20 cellular contexts compared by ENCODE assay signal in genomic region chr18:25672490-25672889, GRCh38.
DNase-seq lines count a peak whose midpoint lies in the region; ATAC-seq, FAIRE-seq and TF ChIP-seq lines count a peak whose summit lies in the region.
"Had no signal": no experiment of that assay in that cellular context is flagged by ENCODE, and none has a peak within 500 bp of the region (broad histone marks: within the 10 kb centered on the region; RNA-seq: fewer than 3 reads in every experiment).

No MANE protein-coding gene starts in this region.

- H3K4me2 ChIP-seq in Karpas-422 (ENCODE audit: low read depth, low read length, poor library complexity, severe bottlenecking) (no peak overlapping the region), GM12878 (ENCODE audit: control insufficient read depth, insufficient read depth) (no peak overlapping the region), keratinocyte (ENCODE audit: control insufficient read depth, extremely low read depth, insufficient read depth, low read depth, low read length) (no peak overlapping the region)
- H3K4me2 ChIP-seq: BLaER1 treated with 17β-estradiol and CSF1 and Interleukin-3, amounts not matched to agents 10 nM and 100 nM had no signal

- no peaks in the 10 kb centered on the region for H3K9me2 ChIP-seq in Karpas-422 (replicated peaks; ENCODE audit: insufficient read depth, low read length)

- no peaks in the 10 kb centered on the region for H3K4me1 ChIP-seq in Karpas-422 (ENCODE audit: low read length)
- no peaks in the 10 kb centered on the region for H3K4me1 ChIP-seq in GM12878 (ENCODE audit: control insufficient read depth, insufficient read depth, low read length)
- no peaks in the 10 kb centered on the region for H3K4me1 ChIP-seq in keratinocyte (ENCODE audit: control insufficient read depth, extremely low read depth, insufficient read depth, low read length)
- H3K4me1 ChIP-seq: BLaER1 treated with 17β-estradiol and CSF1 and Interleukin-3, amounts not matched to agents 10 nM and 100 nM; right lobe of liver had no signal

- H3K27ac ChIP-seq in Karpas-422 (ENCODE audit: low read length) (no peak overlapping the region), GM12878 (ENCODE audit: control insufficient read depth, insufficient read depth) (no peak overlapping the region), keratinocyte (ENCODE audit: control insufficient read depth, insufficient read depth, low read length) (no peak overlapping the region)
- H3K27ac ChIP-seq: BLaER1 treated with 17β-estradiol and CSF1 and Interleukin-3, amounts not matched to agents 10 nM and 100 nM; neutrophil; right lobe of liver; thoracic aorta had no signal

- H3K9ac ChIP-seq in Karpas-422 (ENCODE audit: low read length) (no peak overlapping the region), GM12878 (ENCODE audit: control insufficient read depth, insufficient read depth, low read length) (no peak overlapping the region), keratinocyte (ENCODE audit: control insufficient read depth, extremely low read depth, insufficient read depth, low read length) (no peak overlapping the region)
- H3K9ac ChIP-seq: BLaER1 treated with 17β-estradiol and CSF1 and Interleukin-3, amounts not matched to agents 10 nM and 100 nM had no signal

- FAIRE-seq in GM12878 (lab: Jason Lieb, UNC) (no peak), keratinocyte (lab: Jason Lieb, UNC) (no peak)
- FAIRE-seq: frontal cortex, islet of Langerhans had no signal

- H4K20me1 ChIP-seq in Karpas-422 (ENCODE audit: insufficient read depth, low read depth, low read length) (no peaks in the 10 kb centered on the region), GM12878 (ENCODE audit: control insufficient read depth, insufficient read depth) (no peaks in the 10 kb centered on the region), keratinocyte (ENCODE audit: control insufficient read depth, extremely low read depth, insufficient read depth, low read length) (no peaks in the 10 kb centered on the region)
- H4K20me1 ChIP-seq: BLaER1 treated with 17β-estradiol and CSF1 and Interleukin-3, amounts not matched to agents 10 nM and 100 nM had no signal

- H3K9me1 ChIP-seq in keratinocyte (ENCODE audit: control insufficient read depth, extremely low read depth, insufficient read depth, low read length) = no peaks in the 10 kb centered on the region

- WGBS in GM12878 (ENCODE audit: insufficient coverage, insufficient replicate concordance, low lambda C conversion rate, missing lambda C conversion rate) = 59% methylated on average over 3 of the region's 4 CpGs

- H3K4me3 ChIP-seq in Karpas-422 (ENCODE audit: low read length) (no peak overlapping the region), GM12878 (no peak overlapping the region), keratinocyte (ENCODE audit: control insufficient read depth in 2 of 3, extremely low read depth in 1 of 3, insufficient read depth in 2 of 3, low read depth in 1 of 3, low read length in 3 of 3) (no peak overlapping the region)
- H3K4me3 ChIP-seq: BLaER1 treated with 17β-estradiol and CSF1 and Interleukin-3, amounts not matched to agents 10 nM and 100 nM; right lobe of liver; thoracic aorta had no signal

- POLR2A ChIA-PET in GM12878 (lab: Charles Lee) = no interaction called here

- H3K27me3 ChIP-seq in Karpas-422 (ENCODE audit: low read length) (no peaks in the 10 kb centered on the region), GM12878 (replicated peaks in 1 of 2; ENCODE audit: control insufficient read depth in 2 of 2, insufficient read depth in 2 of 2, low read length in 1 of 2) (no peaks in the 10 kb centered on the region), keratinocyte (ENCODE audit: control insufficient read depth, extremely low read depth, insufficient read depth, low read length) (no peaks in the 10 kb centered on the region)
- H3K27me3 ChIP-seq: neutrophil, right lobe of liver had no signal

- SMC1A ChIA-PET in GM12878 (lab: Charles Lee; ENCODE audit: uncharacterized antibody, unreplicated experiment) = interaction anchor here (1.0 kb wide), 1 partner anchor 16 kb away, joined by 3 read pairs; no protein-coding TSS in a partner anchor

- H3K9me3 ChIP-seq in Karpas-422 (ENCODE audit: low read length) (no peaks in the 10 kb centered on the region), GM12878 (replicated peaks; ENCODE audit: control insufficient read depth, insufficient read depth, low read length) (no peaks in the 10 kb centered on the region), keratinocyte (ENCODE audit: control insufficient read depth, low read depth, low read length) (no peaks in the 10 kb centered on the region)
- H3K9me3 ChIP-seq: neutrophil, right lobe of liver, thoracic aorta had no signal

- dilution Hi-C loops in keratinocyte (cut with MboI; ENCODE audit: extremely low pct_ligation_motif_present, low sequenced_read_pairs) = no loop called here

- TF ChIP-seq POLR2A in GM12878 (IDR thresholded peaks at IDR 0.05; ENCODE audit: low read depth, low read length) = no peak

- intact Hi-C loops in GM12878 (cut with micrococcal nuclease; ENCODE audit: unreplicated experiment) = no loop called here

- H3K79me2 ChIP-seq in Karpas-422 (ENCODE audit: low read length) = no peaks in the 10 kb centered on the region
- no peaks in the 10 kb centered on the region for H3K79me2 ChIP-seq in GM12878 (ENCODE audit: control insufficient read depth, insufficient read depth, low read length)
- no peaks in the 10 kb centered on the region for H3K79me2 ChIP-seq in keratinocyte (ENCODE audit: control insufficient read depth, insufficient read depth, low read length)

- TF ChIP-seq CTCF in GM12872 (IDR thresholded peaks at IDR 0.05; ENCODE audit: insufficient read depth, low read depth, low read length) (peak; percentile 51), GM12878 (IDR thresholded peaks at IDR 0.05 in 2 of 3, conservative IDR thresholded peaks at IDR 0.05 in 1 of 3; ENCODE audit: control insufficient read depth in 2 of 3, extremely low read depth in 1 of 3, insufficient read depth in 1 of 3, low read depth in 3 of 3, low read length in 3 of 3) (peak in 2 of 3 experiments; percentile 8 to 26; a peak in 2 of 6 replicates), keratinocyte (optimal IDR thresholded peaks at IDR 0.05 in 1 of 3, IDR thresholded peaks at IDR 0.05 in 1 of 3, conservative IDR thresholded peaks at IDR 0.05 in 1 of 3; ENCODE audit: extremely low read depth in 1 of 3, insufficient read depth in 2 of 3, low read length in 3 of 3) (peak in 2 of 3 experiments; percentile 18 to 34)

- RAD21 ChIA-PET in GM12878 (lab: Charles Lee; ENCODE audit: unreplicated experiment) = no interaction called here

- CTCF ChIA-PET in GM12878 (lab: Yijun Ruan, JAX) = interaction anchor here (1.6 kb wide), 1 partner anchor 11 kb away, joined by 5 read pairs; no protein-coding TSS in a partner anchor

- H2AFZ ChIP-seq in Karpas-422 (ENCODE audit: low read length) (no peak overlapping the region), GM12878 (ENCODE audit: control insufficient read depth, low read depth, low read length) (no peak overlapping the region), keratinocyte (ENCODE audit: control insufficient read depth, low read length) (no peak overlapping the region)

- BruUV-seq in GM12878 (replicated peaks; lab: Mats Ljungman, UMichigan) = no TSS peak

- DNase-seq in Karpas-422 (peak; percentile 64), GM12878 (ENCODE audit: low read depth, low spot score) (no peak), keratinocyte (ENCODE audit: low read depth, low spot score) (no peak), putamen (ENCODE audit: low spot score) (no peak), occipital lobe (lab: John Stamatoyannopoulos, UW) (no peak), amygdala (lab: John Stamatoyannopoulos, UW) (no peak)
- DNase-seq: activated CD4-positive, alpha-beta memory T cell treated with anti-CD3 and anti-CD28 coated beads for 36 hours; activated naive CD8-positive, alpha-beta T cell treated with anti-CD3 and anti-CD28 coated beads, Interleukin-2, amount 10 ng/mL, durations not matched to agents 7 days and 5 days; activated T-cell treated with anti-CD3 and anti-CD28 coated beads, Interleukin-2, amount 50 U/mL, for 4 hours; NCI-H1417; NCI-H2227 treated with DMSO at 0.1 percent for 48 hours; right lobe of liver; stimulated activated CD4-positive, alpha-beta T cell treated with anti-CD3 and anti-CD28 coated beads, Interleukin-4, amount 100 ng/mL, for 1 hour had no signal

- no peak for TF ChIP-seq RAD21 in GM12878 (IDR thresholded peaks at IDR 0.05; ENCODE audit: insufficient read depth, low read depth, low read length)

- TF ChIP-seq EP300 in GM12878 (IDR thresholded peaks at IDR 0.05; ENCODE audit: borderline replicate concordance in 1 of 2, control insufficient read depth in 1 of 2, low read depth in 2 of 2, low read length in 2 of 2) = no peak

- in situ Hi-C loops in GM12878 (cut with MboI) = no loop called here

- ATAC-seq in GM12878 (no peak), HG03460 (IDR thresholded peaks at IDR 0.05; ENCODE audit: unreplicated experiment) (no peak)
- ATAC-seq: activated T-cell treated with anti-CD3 and anti-CD28 coated beads, Interleukin-2, amount 50 U/mL, for 4 hours; right lobe of liver had no signal

- H3K36me3 ChIP-seq in Karpas-422 (ENCODE audit: insufficient read depth, low read length) (no peaks in the 10 kb centered on the region), GM12878 (ENCODE audit: control insufficient read depth in 2 of 2, insufficient read depth in 2 of 2, low read length in 1 of 2) (no peaks in the 10 kb centered on the region), keratinocyte (ENCODE audit: control insufficient read depth in 2 of 2, extremely low read depth in 1 of 2, insufficient read depth in 2 of 2, low read length in 2 of 2) (no peaks in the 10 kb centered on the region)
- H3K36me3 ChIP-seq: BLaER1 treated with 17β-estradiol and CSF1 and Interleukin-3, amounts not matched to agents 10 nM and 100 nM; neutrophil; right lobe of liver; thoracic aorta had no signal

TF ChIP-seq in GM12878, 131 proteins besides CTCF, POLR2A, EP300 and RAD21 (continues in another document):
- TF ChIP-seq ESRRA (IDR thresholded peaks at IDR 0.05; ENCODE audit: low read length) = no peak
- TF ChIP-seq RCOR1 (conservative IDR thresholded peaks at IDR 0.05; ENCODE audit: low read depth, low read length) = no peak
- no peak for TF ChIP-seq CREM (IDR thresholded peaks at IDR 0.05; ENCODE audit: low read depth)
